Comparison of ENCODE assay signal across 2 cellular contexts in the genomic region with DNA sequence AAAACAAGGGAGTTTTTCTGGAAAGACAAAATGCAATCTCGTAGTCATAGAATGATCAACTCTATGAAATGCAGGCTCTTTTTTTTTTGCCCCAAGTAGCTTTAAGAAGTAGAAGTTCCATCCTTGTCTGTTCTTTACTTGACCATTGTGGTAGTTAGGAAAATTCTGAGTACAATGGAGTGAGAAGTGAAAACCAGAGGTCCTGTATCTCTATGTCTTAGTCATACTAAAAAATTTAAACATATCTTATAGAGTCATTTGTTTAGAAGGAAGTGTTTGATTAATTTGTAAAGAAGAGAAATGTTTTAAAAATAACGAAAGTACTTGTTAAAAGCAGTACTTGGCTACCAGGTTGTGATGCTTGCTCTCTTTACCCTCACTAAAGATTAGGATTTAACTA.
TF ChIP-seq lines count a peak whose summit lies in the region.

No MANE protein-coding gene starts in this region.

TF ChIP-seq in IMR-90, 13 proteins besides CTCF, POLR2A, EP300 and RAD21:
- TF ChIP-seq NFE2L2 (IDR thresholded peaks at IDR 0.05; ENCODE audit: low read depth, low read length) (no peak), FOS (IDR thresholded peaks at IDR 0.05; ENCODE audit: low read depth, low read length) (no peak)

TF ChIP-seq in GM12878, 131 proteins besides CTCF, POLR2A, EP300 and RAD21:
- TF ChIP-seq RBBP5 (conservative IDR thresholded peaks at IDR 0.05) (no peak), ZBED1 (IDR thresholded peaks at IDR 0.05; ENCODE audit: borderline replicate concordance) (no peak), JUNB (IDR thresholded peaks at IDR 0.05) (no peak), CBX5 (IDR thresholded peaks at IDR 0.05; ENCODE audit: low read depth) (no peak), IRF4 (IDR thresholded peaks at IDR 0.05; ENCODE audit: low read depth, low read length) (no peak), TCF7 (IDR thresholded peaks at IDR 0.05; ENCODE audit: borderline replicate concordance) (no peak), TARDBP (IDR thresholded peaks at IDR 0.05; ENCODE audit: borderline replicate concordance) (no peak), FOXM1 (IDR thresholded peaks at IDR 0.05; ENCODE audit: low read depth, low read length) (no peak), SUPT20H (IDR thresholded peaks at IDR 0.05; ENCODE audit: borderline replicate concordance, control insufficient read depth, low read depth, low read length) (no peak), HDGF (IDR thresholded peaks at IDR 0.05) (no peak), PML (IDR thresholded peaks at IDR 0.05; ENCODE audit: low read length) (no peak), SMARCA5 (IDR thresholded peaks at IDR 0.05) (no peak), NBN (IDR thresholded peaks at IDR 0.05) (no peak), RUNX3 (IDR thresholded peaks at IDR 0.05; ENCODE audit: low read length) (no peak)
- TF ChIP-seq, protein P1, sequence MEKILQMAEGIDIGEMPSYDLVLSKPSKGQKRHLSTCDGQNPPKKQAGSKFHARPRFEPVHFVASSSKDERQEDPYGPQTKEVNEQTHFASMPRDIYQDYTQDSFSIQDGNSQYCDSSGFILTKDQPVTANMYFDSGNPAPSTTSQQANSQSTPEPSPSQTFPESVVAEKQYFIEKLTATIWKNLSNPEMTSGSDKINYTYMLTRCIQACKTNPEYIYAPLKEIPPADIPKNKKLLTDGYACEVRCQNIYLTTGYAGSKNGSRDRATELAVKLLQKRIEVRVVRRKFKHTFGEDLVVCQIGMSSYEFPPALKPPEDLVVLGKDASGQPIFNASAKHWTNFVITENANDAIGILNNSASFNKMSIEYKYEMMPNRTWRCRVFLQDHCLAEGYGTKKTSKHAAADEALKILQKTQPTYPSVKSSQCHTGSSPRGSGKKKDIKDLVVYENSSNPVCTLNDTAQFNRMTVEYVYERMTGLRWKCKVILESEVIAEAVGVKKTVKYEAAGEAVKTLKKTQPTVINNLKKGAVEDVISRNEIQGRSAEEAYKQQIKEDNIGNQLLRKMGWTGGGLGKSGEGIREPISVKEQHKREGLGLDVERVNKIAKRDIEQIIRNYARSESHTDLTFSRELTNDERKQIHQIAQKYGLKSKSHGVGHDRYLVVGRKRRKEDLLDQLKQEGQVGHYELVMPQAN (conservative IDR thresholded peaks at IDR 0.05): no peak
- TF ChIP-seq, protein P2, sequence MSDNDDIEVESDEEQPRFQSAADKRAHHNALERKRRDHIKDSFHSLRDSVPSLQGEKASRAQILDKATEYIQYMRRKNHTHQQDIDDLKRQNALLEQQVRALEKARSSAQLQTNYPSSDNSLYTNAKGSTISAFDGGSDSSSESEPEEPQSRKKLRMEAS (IDR thresholded peaks at IDR 0.05; ENCODE audit: low read depth, low read length): no peak
- TF ChIP-seq, protein P3, sequence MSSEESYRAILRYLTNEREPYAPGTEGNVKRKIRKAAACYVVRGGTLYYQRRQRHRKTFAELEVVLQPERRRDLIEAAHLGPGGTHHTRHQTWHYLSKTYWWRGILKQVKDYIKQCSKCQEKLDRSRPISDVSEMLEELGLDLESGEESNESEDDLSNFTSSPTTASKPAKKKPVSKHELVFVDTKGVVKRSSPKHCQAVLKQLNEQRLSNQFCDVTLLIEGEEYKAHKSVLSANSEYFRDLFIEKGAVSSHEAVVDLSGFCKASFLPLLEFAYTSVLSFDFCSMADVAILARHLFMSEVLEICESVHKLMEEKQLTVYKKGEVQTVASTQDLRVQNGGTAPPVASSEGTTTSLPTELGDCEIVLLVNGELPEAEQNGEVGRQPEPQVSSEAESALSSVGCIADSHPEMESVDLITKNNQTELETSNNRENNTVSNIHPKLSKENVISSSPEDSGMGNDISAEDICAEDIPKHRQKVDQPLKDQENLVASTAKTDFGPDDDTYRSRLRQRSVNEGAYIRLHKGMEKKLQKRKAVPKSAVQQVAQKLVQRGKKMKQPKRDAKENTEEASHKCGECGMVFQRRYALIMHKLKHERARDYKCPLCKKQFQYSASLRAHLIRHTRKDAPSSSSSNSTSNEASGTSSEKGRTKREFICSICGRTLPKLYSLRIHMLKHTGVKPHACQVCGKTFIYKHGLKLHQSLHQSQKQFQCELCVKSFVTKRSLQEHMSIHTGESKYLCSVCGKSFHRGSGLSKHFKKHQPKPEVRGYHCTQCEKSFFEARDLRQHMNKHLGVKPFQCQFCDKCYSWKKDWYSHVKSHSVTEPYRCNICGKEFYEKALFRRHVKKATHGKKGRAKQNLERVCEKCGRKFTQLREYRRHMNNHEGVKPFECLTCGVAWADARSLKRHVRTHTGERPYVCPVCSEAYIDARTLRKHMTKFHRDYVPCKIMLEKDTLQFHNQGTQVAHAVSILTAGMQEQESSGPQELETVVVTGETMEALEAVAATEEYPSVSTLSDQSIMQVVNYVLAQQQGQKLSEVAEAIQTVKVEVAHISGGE (CRISPR knock-in tag; IDR thresholded peaks at IDR 0.05): no peak
- TF ChIP-seq, protein P4, sequence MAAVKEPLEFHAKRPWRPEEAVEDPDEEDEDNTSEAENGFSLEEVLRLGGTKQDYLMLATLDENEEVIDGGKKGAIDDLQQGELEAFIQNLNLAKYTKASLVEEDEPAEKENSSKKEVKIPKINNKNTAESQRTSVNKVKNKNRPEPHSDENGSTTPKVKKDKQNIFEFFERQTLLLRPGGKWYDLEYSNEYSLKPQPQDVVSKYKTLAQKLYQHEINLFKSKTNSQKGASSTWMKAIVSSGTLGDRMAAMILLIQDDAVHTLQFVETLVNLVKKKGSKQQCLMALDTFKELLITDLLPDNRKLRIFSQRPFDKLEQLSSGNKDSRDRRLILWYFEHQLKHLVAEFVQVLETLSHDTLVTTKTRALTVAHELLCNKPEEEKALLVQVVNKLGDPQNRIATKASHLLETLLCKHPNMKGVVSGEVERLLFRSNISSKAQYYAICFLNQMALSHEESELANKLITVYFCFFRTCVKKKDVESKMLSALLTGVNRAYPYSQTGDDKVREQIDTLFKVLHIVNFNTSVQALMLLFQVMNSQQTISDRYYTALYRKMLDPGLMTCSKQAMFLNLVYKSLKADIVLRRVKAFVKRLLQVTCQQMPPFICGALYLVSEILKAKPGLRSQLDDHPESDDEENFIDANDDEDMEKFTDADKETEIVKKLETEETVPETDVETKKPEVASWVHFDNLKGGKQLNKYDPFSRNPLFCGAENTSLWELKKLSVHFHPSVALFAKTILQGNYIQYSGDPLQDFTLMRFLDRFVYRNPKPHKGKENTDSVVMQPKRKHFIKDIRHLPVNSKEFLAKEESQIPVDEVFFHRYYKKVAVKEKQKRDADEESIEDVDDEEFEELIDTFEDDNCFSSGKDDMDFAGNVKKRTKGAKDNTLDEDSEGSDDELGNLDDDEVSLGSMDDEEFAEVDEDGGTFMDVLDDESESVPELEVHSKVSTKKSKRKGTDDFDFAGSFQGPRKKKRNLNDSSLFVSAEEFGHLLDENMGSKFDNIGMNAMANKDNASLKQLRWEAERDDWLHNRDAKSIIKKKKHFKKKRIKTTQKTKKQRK (IDR thresholded peaks at IDR 0.05; ENCODE audit: low read depth, low read length): no peak
- TF ChIP-seq, protein P5, sequence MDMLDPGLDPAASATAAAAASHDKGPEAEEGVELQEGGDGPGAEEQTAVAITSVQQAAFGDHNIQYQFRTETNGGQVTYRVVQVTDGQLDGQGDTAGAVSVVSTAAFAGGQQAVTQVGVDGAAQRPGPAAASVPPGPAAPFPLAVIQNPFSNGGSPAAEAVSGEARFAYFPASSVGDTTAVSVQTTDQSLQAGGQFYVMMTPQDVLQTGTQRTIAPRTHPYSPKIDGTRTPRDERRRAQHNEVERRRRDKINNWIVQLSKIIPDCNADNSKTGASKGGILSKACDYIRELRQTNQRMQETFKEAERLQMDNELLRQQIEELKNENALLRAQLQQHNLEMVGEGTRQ (IDR thresholded peaks at IDR 0.05; ENCODE audit: borderline replicate concordance, low read depth, low read length): no peak
TF ChIP-seq in GM12878: peak in this region for 0.
